1 cellular context compared by ENCODE assay signal in genomic region chr1:220046052-220046930, GRCh38.
TF ChIP-seq lines count a peak whose summit lies in the region.

EPRS1 (minus strand) TSS chr1:220046505; CDS start chr1:220046388, 117 bp downstream.

TF ChIP-seq in GM12878, 131 proteins besides CTCF, POLR2A, EP300 and RAD21 (continued from another document and continues in another):
- TF ChIP-seq ZNF687 (IDR thresholded peaks at IDR 0.05) (0 out of 2 replicates have a peak, but pooled peaks have one; percentile 72), MTA2 (IDR thresholded peaks at IDR 0.05; ENCODE audit: low read depth) (no peak), BCL3 (IDR thresholded peaks at IDR 0.05; ENCODE audit: borderline replicate concordance, insufficient read depth, low read depth, low read length, poor library complexity, severe bottlenecking) (peak; percentile 36), ZBTB40 (IDR thresholded peaks at IDR 0.05; ENCODE audit: borderline replicate concordance) (no peak), BACH1 (IDR thresholded peaks at IDR 0.05; ENCODE audit: borderline replicate concordance) (peak; percentile 67; the same call in 1 of the 2 replicates), RFX5 (IDR thresholded peaks at IDR 0.05; ENCODE audit: low read depth, low read length) (peak; percentile 23; the same call in 1 of the 2 replicates), SRF (IDR thresholded peaks at IDR 0.05; ENCODE audit: low read depth in 2 of 2, low read length in 2 of 2) (0 out of 4 replicates have a peak, but pooled peaks of 1 of the 2 experiments have one; percentile 12), SMAD5 (IDR thresholded peaks at IDR 0.05; ENCODE audit: low read depth) (peak; percentile 51; the same call in 1 of the 2 replicates), ZNF622 (IDR thresholded peaks at IDR 0.05) (no peak), PAX8 (IDR thresholded peaks at IDR 0.05) (0 out of 2 replicates have a peak, but pooled peaks have one; percentile 67), MAX (IDR thresholded peaks at IDR 0.05; ENCODE audit: low read depth, low read length) (peak; percentile 76), NR2F1 (conservative IDR thresholded peaks at IDR 0.05) (peak; percentile 69), ZNF24 (IDR thresholded peaks at IDR 0.05) (no peak), MYB (IDR thresholded peaks at IDR 0.05; ENCODE audit: borderline replicate concordance, low read depth, low read length) (no peak), TARDBP (IDR thresholded peaks at IDR 0.05; ENCODE audit: borderline replicate concordance) (peak; percentile 15; the same call in 1 of the 2 replicates), ZNF217 (IDR thresholded peaks at IDR 0.05) (no peak), GATAD2B (conservative IDR thresholded peaks at IDR 0.05; ENCODE audit: low read depth) (peak; percentile 50), LARP7 (IDR thresholded peaks at IDR 0.05) (peak; percentile 75; the same call in 1 of the 2 replicates), IKZF1 (conservative IDR thresholded peaks at IDR 0.05) (peak; percentile 65; the same call in 1 of the 2 replicates), NR2C2 (IDR thresholded peaks at IDR 0.05; ENCODE audit: borderline replicate concordance, control insufficient read depth, insufficient read length, low read depth) (no peak), ZBTB33 (IDR thresholded peaks at IDR 0.05) (no peak), TCF3 (IDR thresholded peaks at IDR 0.05; ENCODE audit: borderline replicate concordance, insufficient read depth, low read depth, low read length) (peak; percentile 32; the same call in 1 of the 2 replicates), NFYA (IDR thresholded peaks at IDR 0.05; ENCODE audit: borderline replicate concordance, low read depth, low read length) (no peak), RB1 (IDR thresholded peaks at IDR 0.05; ENCODE audit: borderline replicate concordance) (0 out of 2 replicates have a peak, but pooled peaks have one; percentile 20), EZH2 (IDR thresholded peaks at IDR 0.05; ENCODE audit: borderline replicate concordance, control insufficient read depth, low read depth, low read length) (no peak), POU2F2 (IDR thresholded peaks at IDR 0.05; ENCODE audit: borderline replicate concordance, low read depth, low read length) (peak; percentile 76; the same call in 1 of the 3 replicates), HDAC6 (IDR thresholded peaks at IDR 0.05; ENCODE audit: unreplicated experiment) (no peak), CBFB (IDR thresholded peaks at IDR 0.05; ENCODE audit: low read depth) (peak; percentile 69), YY1 (IDR thresholded peaks at IDR 0.05; ENCODE audit: low read depth, low read length) (peak; percentile 76; the same call in 1 of the 2 replicates), RELA (IDR thresholded peaks at IDR 0.05; ENCODE audit: borderline replicate concordance, partially characterized antibody) (peak; percentile 1), ESRRA (IDR thresholded peaks at IDR 0.05; ENCODE audit: low read length) (no peak), PKNOX1 (IDR thresholded peaks at IDR 0.05) (peak; percentile 63), MXI1 (IDR thresholded peaks at IDR 0.05; ENCODE audit: low read depth, low read length) (peak; percentile 69; the same call in 1 of the 2 replicates), RUNX3 (IDR thresholded peaks at IDR 0.05; ENCODE audit: low read length) (peak; percentile 91), HDGF (IDR thresholded peaks at IDR 0.05) (peak; percentile 68; the same call in 1 of the 2 replicates), ATF3 (IDR thresholded peaks at IDR 0.05; ENCODE audit: borderline replicate concordance, extremely low read depth, low read depth, low read length) (peak; percentile 95), E4F1 (IDR thresholded peaks at IDR 0.05; ENCODE audit: borderline replicate concordance, partially characterized antibody) (peak; percentile 99), SIX5 (IDR thresholded peaks at IDR 0.05; ENCODE audit: low read depth, low read length, severe bottlenecking) (peak; percentile 39), MEF2B (IDR thresholded peaks at IDR 0.05; ENCODE audit: partially characterized antibody, poor library complexity, severe bottlenecking) (no peak), E2F8 (IDR thresholded peaks at IDR 0.05; ENCODE audit: low read depth, partially characterized antibody) (peak; percentile 75), TCF7 (IDR thresholded peaks at IDR 0.05; ENCODE audit: borderline replicate concordance) (no peak), NRF1 (conservative IDR thresholded peaks at IDR 0.05; ENCODE audit: low read depth, low read length) (peak; percentile 40)
